Comparison of ENCODE assay signal across 10 cellular contexts in genomic region chr22:26485013-26485412, GRCh38. TPM values are rescaled to one million over a fixed set of nuclear protein-coding genes. Genes with fewer than 3 reads are reported as not detected.
A peak's percentile ranks its signal among the peaks of the same experiment; 100 is the strongest.
DNase-seq lines count a peak whose midpoint lies in the region; ATAC-seq and TF ChIP-seq lines count a peak whose summit lies in the region.
"Had no signal": no experiment of that assay in that cellular context is flagged by ENCODE, and none has a peak within 500 bp of the region (broad histone marks: within the 10 kb centered on the region; RNA-seq: fewer than 3 reads in every experiment).

No MANE protein-coding gene starts in this region.

- H3K4me1 ChIP-seq in GM23248 (ENCODE audit: insufficient read depth) = peaks cover 20% of the 10 kb centered on the region
- peaks cover 23% of the 10 kb centered on the region for H3K4me1 ChIP-seq in PC-3 (ENCODE audit: insufficient read depth, low read length)
- peaks cover 47 to 50% of the 10 kb centered on the region in 2 donors for H3K4me1 ChIP-seq in gastrocnemius medialis
- peaks cover 4% of the 10 kb centered on the region for H3K4me1 ChIP-seq in mesendoderm (ENCODE audit: control insufficient read depth, low read depth, low read length)

- H4K20me1 ChIP-seq in GM23248 (ENCODE audit: insufficient read depth) (no peaks in the 10 kb centered on the region), PC-3 (ENCODE audit: low read length) (no peaks in the 10 kb centered on the region)

- H2AK5ac ChIP-seq in mesendoderm (ENCODE audit: low read length) = no peak overlapping the region

- no peak overlapping the region for H4K8ac ChIP-seq in mesendoderm (ENCODE audit: low read depth, low read length)

- H2BK120ac ChIP-seq in mesendoderm (ENCODE audit: low read depth, low read length) = no peak overlapping the region

- BruUV-seq in PC-3 (replicated peaks; lab: Mats Ljungman, UMichigan) = no TSS peak

- H3K9me3 ChIP-seq in GM23248 (ENCODE audit: low read depth) (no peaks in the 10 kb centered on the region), PC-3 (ENCODE audit: low read length) (no peaks in the 10 kb centered on the region), gastrocnemius medialis (no peaks in the 10 kb centered on the region)
- H3K9me3 ChIP-seq: pancreas had no signal

- in situ Hi-C loops in GM23248 (cut with MboI) (no loop called here), gastrocnemius medialis (cut with MboI; ENCODE audit: low sequenced_read_pairs in 4 of 4) (loop anchor here in 2 of 4 donors (10.0 kb wide), 1 partner anchor 100 kb away; no protein-coding TSS in a partner anchor)

- no peak overlapping the region for H3K18ac ChIP-seq in mesendoderm (ENCODE audit: low read length)

- H3K9me2 ChIP-seq in GM23248 (ENCODE audit: insufficient read depth) (no peaks in the 10 kb centered on the region), PC-3 (replicated peaks; ENCODE audit: low read length) (no peaks in the 10 kb centered on the region)

- H3K27me3 ChIP-seq in GM23248 (replicated peaks; ENCODE audit: insufficient read depth) (no peaks in the 10 kb centered on the region), PC-3 (ENCODE audit: low read length) (no peaks in the 10 kb centered on the region), gastrocnemius medialis (no peaks in the 10 kb centered on the region), mesendoderm (ENCODE audit: insufficient read depth, low read length, poor library complexity) (no peaks in the 10 kb centered on the region)
- H3K27me3 ChIP-seq: pancreas had no signal

- CTCF ChIA-PET in PC-3 (lab: Charles Lee) = no interaction called here

- no peak overlapping the region for H3K23ac ChIP-seq in mesendoderm (ENCODE audit: low read length)

- H3K9ac ChIP-seq in GM23248 (peak overlapping the region; percentile 97), PC-3 (ENCODE audit: low read length) (peak overlapping the region; percentile 93; the same call in 1 of the 2 replicates), mesendoderm (ENCODE audit: low read length) (no peak overlapping the region)

- ATAC-seq in PC-3 = no peak
- no peak for ATAC-seq in gastrocnemius medialis
- ATAC-seq in HG03095 (IDR thresholded peaks at IDR 0.05; ENCODE audit: unreplicated experiment) = no peak
- no peak for ATAC-seq in HG03159 (IDR thresholded peaks at IDR 0.05; ENCODE audit: unreplicated experiment)
- ATAC-seq: pancreas had no signal

- H2BK5ac ChIP-seq in mesendoderm (ENCODE audit: low read length) = no peak overlapping the region

- H3K79me1 ChIP-seq in mesendoderm (ENCODE audit: low read length) = peaks cover 20% of the 10 kb centered on the region

- H3K4me3 ChIP-seq in GM23248 (peak overlapping the region; percentile 81), PC-3 (ENCODE audit: low read length) (peak overlapping the region; percentile 88), epithelial cell of esophagus (ENCODE audit: low read length) (peak overlapping the region; percentile 84), gastrocnemius medialis (peak overlapping the region in 2 of 4 donors; percentile 76 to 80), mesendoderm (ENCODE audit: low read length) (no peak overlapping the region)

- H3K56ac ChIP-seq in mesendoderm (ENCODE audit: low read length) = no peak overlapping the region

- H3K4ac ChIP-seq in mesendoderm (ENCODE audit: low read depth, low read length) = no peak overlapping the region

- no peak overlapping the region for H2BK15ac ChIP-seq in mesendoderm (replicated peaks; ENCODE audit: low read depth)

- H3K4me2 ChIP-seq in GM23248 (ENCODE audit: unreplicated experiment) (peak overlapping the region; percentile 76), PC-3 (ENCODE audit: low read length) (peak overlapping the region; percentile 98), mesendoderm (ENCODE audit: low read length) (no peak overlapping the region)

- DNase-seq in GM23248 (peak; percentile 75), PC-3 (no peak), epithelial cell of esophagus (ENCODE audit: low read depth) (peak; percentile 37), gastrocnemius medialis (no peak), mesendoderm (no peak)
- DNase-seq: activated CD4-positive, alpha-beta T cell treated with anti-CD3 and anti-CD28 coated beads, Interleukin-2, amount 50 U/mL, for 1 hour; NCI-H510A; pancreas had no signal

- TF ChIP-seq POLR2A in gastrocnemius medialis (IDR thresholded peaks at IDR 0.05) = no peak

- H4K5ac ChIP-seq in mesendoderm (ENCODE audit: low read length) = no peak overlapping the region

- intact Hi-C loops in PC-3 (cut with micrococcal nuclease) (no loop called here), gastrocnemius medialis (cut with DNase I; ENCODE audit: low total_unique reads) (loop anchor here (2.0 kb wide), 1 partner anchor 18 kb away; no protein-coding TSS in a partner anchor)

- 23 to 26% methylated on average over 7 of the region's 7 CpGs for WGBS in GM23248 (ENCODE audit: low coverage in 1 of 2, low lambda C conversion rate in 2 of 2, missing lambda C conversion rate in 2 of 2), 2 experiments
- WGBS in mesendoderm (ENCODE audit: extremely low coverage, insufficient coverage, low lambda C conversion rate) = no CpG with 5 or more reads among the region's 7 CpGs

- POLR2A ChIA-PET in PC-3 (lab: Charles Lee; ENCODE audit: unreplicated experiment) = no interaction called here

- TF ChIP-seq CTCF in PC-3 (conservative IDR thresholded peaks at IDR 0.05; ENCODE audit: low read depth, low read length) (no peak), epithelial cell of esophagus (IDR thresholded peaks at IDR 0.05; ENCODE audit: insufficient read depth, low read depth, low read length, missing control alignments) (no peak), gastrocnemius medialis (IDR thresholded peaks at IDR 0.05 in 4 of 5, conservative IDR thresholded peaks at IDR 0.05 in 1 of 5) (no peak)

- H3F3A ChIP-seq in GM23248 (ENCODE audit: insufficient read depth) (no peaks in the 10 kb centered on the region; the same call in 1 of the 2 replicates), PC-3 (ENCODE audit: low read length, unreplicated experiment) (no peaks in the 10 kb centered on the region)

- H3K27ac ChIP-seq in GM23248 (peak overlapping the region; percentile 80), PC-3 (ENCODE audit: low read length) (no peak overlapping the region), gastrocnemius medialis (peak overlapping the region; percentile 93 to 100 (median 94)), mesendoderm (ENCODE audit: low read depth, low read length) (no peak overlapping the region)

- H2AFZ ChIP-seq in GM23248 (peak overlapping the region; percentile 30; the same call in 1 of the 2 replicates), PC-3 (ENCODE audit: low read length) (no peak overlapping the region)

- H3K79me2 ChIP-seq in GM23248 (ENCODE audit: insufficient read depth) (peaks cover 54% of the 10 kb centered on the region), PC-3 (ENCODE audit: low read length) (peaks cover 45% of the 10 kb centered on the region), mesendoderm (ENCODE audit: control insufficient read depth, insufficient read depth, low read length) (peaks cover 16% of the 10 kb centered on the region)

- H3K36me3 ChIP-seq in GM23248 (ENCODE audit: low read depth) = no peaks in the 10 kb centered on the region; the same call in 1 of the 2 replicates
- no peaks in the 10 kb centered on the region; the same call in none of the 2 replicates for H3K36me3 ChIP-seq in PC-3 (ENCODE audit: low read depth, low read length)
- H3K36me3 ChIP-seq in gastrocnemius medialis = peaks cover 0 to 29% of the 10 kb centered on the region in 2 donors
- peaks cover 13% of the 10 kb centered on the region for H3K36me3 ChIP-seq in mesendoderm (ENCODE audit: control insufficient read depth, insufficient read depth, low read length)

RNA-seq across cellular contexts. Expression of gene SRRD, which starts 1.3 kb away (rescaled TPM):
- total RNA-seq in GM23248 (2014; rRNA removed; shearing (Covaris generic)) = 25.7 and 28.3 TPM in 2 replicates
- 20.2 and 22.5 TPM in 2 replicates for polyA plus RNA-seq in GM23248 (2016; fragmentation: Nextera tagmentation; extraction: Ambion mirVana)
- 17.6 and 21.1 TPM in 2 replicates for total RNA-seq in PC-3 (2014; rRNA removed)
- 10 to 100 TPM; 24.0 to 53.1 (median 27.4) TPM for total RNA-seq in gastrocnemius medialis
- polyA plus RNA-seq in mesendoderm (2013, experiment 1 of 2) = 17.7 TPM
- polyA plus RNA-seq in mesendoderm (2013, experiment 2 of 2) = 18.1 TPM

RNA-seq across cellular contexts. Expression of gene HPS4, which starts 1.4 kb away (rescaled TPM):
- total RNA-seq in GM23248 (2014; rRNA removed; shearing (Covaris generic)) = 27.1 and 27.6 TPM in 2 replicates
- 16.2 and 17.2 TPM in 2 replicates for polyA plus RNA-seq in GM23248 (2016; fragmentation: Nextera tagmentation; extraction: Ambion mirVana)
- total RNA-seq in PC-3 (2014; rRNA removed) (15.9 and 19.9 TPM in 2 replicates), gastrocnemius medialis (10 to 100 TPM in 3 of 4 donors, 1 to 10 TPM in 1; 7.0 to 13.9 (median 10.5) TPM)
- 20.0 TPM for polyA plus RNA-seq in mesendoderm (2013, experiment 1 of 2)
- 19.1 TPM for polyA plus RNA-seq in mesendoderm (2013, experiment 2 of 2)

RNA-seq across cellular contexts. Expression of gene TFIP11, which starts 27.3 kb away (rescaled TPM):
- 30.1 and 41.9 TPM in 2 replicates for total RNA-seq in GM23248 (2014; rRNA removed; shearing (Covaris generic))
- 22.5 and 23.1 TPM in 2 replicates for polyA plus RNA-seq in GM23248 (2016; fragmentation: Nextera tagmentation; extraction: Ambion mirVana)
- 22.4 and 33.5 TPM in 2 replicates for total RNA-seq in PC-3 (2014; rRNA removed)
- total RNA-seq in gastrocnemius medialis = 10 to 100 TPM; 33.1 to 65.7 (median 49.2) TPM
- polyA plus RNA-seq in mesendoderm (2013, experiment 1 of 2) = 17.8 TPM
- polyA plus RNA-seq in mesendoderm (2013, experiment 2 of 2) = 17.8 TPM

RNA-seq across cellular contexts. Expression of gene ASPHD2, which starts 56.0 kb away (rescaled TPM):
- total RNA-seq in GM23248 (2014; rRNA removed; shearing (Covaris generic)) = 1.4 and 1.8 TPM in 2 replicates
- polyA plus RNA-seq in GM23248 (2016; fragmentation: Nextera tagmentation; extraction: Ambion mirVana) = 0.73 and 1.6 TPM in 2 replicates
- 2.1 and 2.4 TPM in 2 replicates for total RNA-seq in PC-3 (2014; rRNA removed)
- total RNA-seq in gastrocnemius medialis = under 1 TPM in 2 of 4 donors, not detected in 2; 0.07 to 0.10 TPM
- 6.7 TPM for polyA plus RNA-seq in mesendoderm (2013, experiment 1 of 2)
- 6.5 TPM for polyA plus RNA-seq in mesendoderm (2013, experiment 2 of 2)

Comparison
In these comparisons a context has a peak if more than half of its experiments do, and no peak if none do; other contexts are left out.
1. DNase-seq: peak in GM23248 (single experiment) and epithelial cell of esophagus (single experiment); none in PC-3 (single experiment), gastrocnemius medialis (0 of 2) and mesendoderm (single experiment).
2. H3K27ac ChIP-seq: peak in GM23248 (single experiment) and gastrocnemius medialis (4 of 4); none in PC-3 (single experiment) and mesendoderm (single experiment).